In the genomic region with DNA sequence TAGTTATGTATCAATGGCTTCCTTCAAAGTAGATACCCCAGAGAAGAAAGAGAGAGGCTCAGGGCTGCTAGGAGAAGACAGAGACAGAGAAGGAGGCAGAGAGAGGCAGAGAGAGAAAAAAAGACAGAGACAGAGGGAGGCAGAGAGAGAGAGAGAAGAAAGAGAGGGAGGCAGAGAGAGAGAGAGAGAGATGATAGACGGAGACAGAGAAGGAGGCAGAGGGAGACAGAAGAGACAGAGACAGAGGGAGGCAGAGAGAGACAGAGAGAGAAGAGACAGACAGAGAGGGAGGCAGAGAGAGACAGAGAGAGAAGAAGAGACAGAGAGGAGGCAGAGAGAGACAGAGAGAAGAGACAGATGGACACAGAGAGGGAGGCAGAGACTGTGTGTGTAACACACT, we compare ENCODE assay signal across 2 cellular contexts.
A peak's percentile ranks its signal among the peaks of the same experiment; 100 is the strongest.
TF ChIP-seq lines count a peak whose summit lies in the region.

No MANE protein-coding gene starts in this region.

TF ChIP-seq in HCT116, 20 proteins besides CTCF, POLR2A, EP300 and RAD21 (continued from another document):
- TF ChIP-seq EGR1 (IDR thresholded peaks at IDR 0.05; ENCODE audit: low read depth) (no peak), EZH2phosphoT487 (IDR thresholded peaks at IDR 0.05; ENCODE audit: borderline replicate concordance) (no peak)

TF ChIP-seq in K562, 482 proteins besides CTCF, POLR2A, EP300 and RAD21 (continued from another document and continues in another):
- TF ChIP-seq THRB (CRISPR knock-in tag; conservative IDR thresholded peaks at IDR 0.05) (peak; percentile 90), TRIM28 (IDR thresholded peaks at IDR 0.05) (no peak), TOE1 (IDR thresholded peaks at IDR 0.05; ENCODE audit: borderline replicate concordance) (no peak), TOE1 (CRISPR knock-in tag; IDR thresholded peaks at IDR 0.05; ENCODE audit: borderline replicate concordance, low read depth) (no peak), SIN3B (IDR thresholded peaks at IDR 0.05; ENCODE audit: low read depth) (no peak), SIX5 (IDR thresholded peaks at IDR 0.05; ENCODE audit: borderline replicate concordance in 1 of 2, insufficient read depth in 1 of 2, low read depth in 1 of 2, low read length in 2 of 2) (no peak), OTX1 (CRISPR knock-in tag; IDR thresholded peaks at IDR 0.05) (peak; percentile 82; the same call in 1 of the 2 replicates), EHMT2 (IDR thresholded peaks at IDR 0.05) (peak; percentile 66; the same call in 1 of the 2 replicates), MCM3 (IDR thresholded peaks at IDR 0.05) (no peak), RCOR1 (IDR thresholded peaks at IDR 0.05; ENCODE audit: borderline replicate concordance in 1 of 2, low read depth in 2 of 2, low read length in 2 of 2) (no peak), MCM2 (IDR thresholded peaks at IDR 0.05; ENCODE audit: low read depth) (no peak), BDP1 (IDR thresholded peaks at IDR 0.05; ENCODE audit: insufficient read depth, insufficient read length) (no peak), E2F3 (CRISPR knock-in tag; IDR thresholded peaks at IDR 0.05) (no peak), ZNF232 (CRISPR knock-in tag; IDR thresholded peaks at IDR 0.05) (no peak), ZNF512 (tag; IDR thresholded peaks at IDR 0.05) (peak; percentile 94), NRF1 (conservative IDR thresholded peaks at IDR 0.05 in 1 of 2, IDR thresholded peaks at IDR 0.05 in 1 of 2) (no peak), NKRF (IDR thresholded peaks at IDR 0.05; ENCODE audit: borderline replicate concordance) (no peak), RBM17 (IDR thresholded peaks at IDR 0.05; ENCODE audit: borderline replicate concordance, low read depth, low read length) (no peak), PRMT5 (CRISPR knock-in tag; IDR thresholded peaks at IDR 0.05) (no peak), ZBTB7A (IDR thresholded peaks at IDR 0.05; ENCODE audit: borderline replicate concordance, control insufficient read depth, low read depth, low read length) (no peak), HIVEP1 (CRISPR knock-in tag; IDR thresholded peaks at IDR 0.05) (no peak), KLF10 (CRISPR knock-in tag; IDR thresholded peaks at IDR 0.05) (no peak), DNMT1 (IDR thresholded peaks at IDR 0.05) (no peak), ELF4 (CRISPR knock-in tag; IDR thresholded peaks at IDR 0.05) (peak; percentile 35; the same call in 1 of the 2 replicates), HDAC3 (IDR thresholded peaks at IDR 0.05; ENCODE audit: borderline replicate concordance, partially characterized antibody) (no peak), ZBTB9 (CRISPR knock-in tag; IDR thresholded peaks at IDR 0.05) (no peak), ESRRB (CRISPR knock-in tag; IDR thresholded peaks at IDR 0.05; ENCODE audit: borderline replicate concordance) (no peak)
- TF ChIP-seq, protein P1, sequence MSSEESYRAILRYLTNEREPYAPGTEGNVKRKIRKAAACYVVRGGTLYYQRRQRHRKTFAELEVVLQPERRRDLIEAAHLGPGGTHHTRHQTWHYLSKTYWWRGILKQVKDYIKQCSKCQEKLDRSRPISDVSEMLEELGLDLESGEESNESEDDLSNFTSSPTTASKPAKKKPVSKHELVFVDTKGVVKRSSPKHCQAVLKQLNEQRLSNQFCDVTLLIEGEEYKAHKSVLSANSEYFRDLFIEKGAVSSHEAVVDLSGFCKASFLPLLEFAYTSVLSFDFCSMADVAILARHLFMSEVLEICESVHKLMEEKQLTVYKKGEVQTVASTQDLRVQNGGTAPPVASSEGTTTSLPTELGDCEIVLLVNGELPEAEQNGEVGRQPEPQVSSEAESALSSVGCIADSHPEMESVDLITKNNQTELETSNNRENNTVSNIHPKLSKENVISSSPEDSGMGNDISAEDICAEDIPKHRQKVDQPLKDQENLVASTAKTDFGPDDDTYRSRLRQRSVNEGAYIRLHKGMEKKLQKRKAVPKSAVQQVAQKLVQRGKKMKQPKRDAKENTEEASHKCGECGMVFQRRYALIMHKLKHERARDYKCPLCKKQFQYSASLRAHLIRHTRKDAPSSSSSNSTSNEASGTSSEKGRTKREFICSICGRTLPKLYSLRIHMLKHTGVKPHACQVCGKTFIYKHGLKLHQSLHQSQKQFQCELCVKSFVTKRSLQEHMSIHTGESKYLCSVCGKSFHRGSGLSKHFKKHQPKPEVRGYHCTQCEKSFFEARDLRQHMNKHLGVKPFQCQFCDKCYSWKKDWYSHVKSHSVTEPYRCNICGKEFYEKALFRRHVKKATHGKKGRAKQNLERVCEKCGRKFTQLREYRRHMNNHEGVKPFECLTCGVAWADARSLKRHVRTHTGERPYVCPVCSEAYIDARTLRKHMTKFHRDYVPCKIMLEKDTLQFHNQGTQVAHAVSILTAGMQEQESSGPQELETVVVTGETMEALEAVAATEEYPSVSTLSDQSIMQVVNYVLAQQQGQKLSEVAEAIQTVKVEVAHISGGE (CRISPR knock-in tag; IDR thresholded peaks at IDR 0.05): no peak
- TF ChIP-seq, protein P2, sequence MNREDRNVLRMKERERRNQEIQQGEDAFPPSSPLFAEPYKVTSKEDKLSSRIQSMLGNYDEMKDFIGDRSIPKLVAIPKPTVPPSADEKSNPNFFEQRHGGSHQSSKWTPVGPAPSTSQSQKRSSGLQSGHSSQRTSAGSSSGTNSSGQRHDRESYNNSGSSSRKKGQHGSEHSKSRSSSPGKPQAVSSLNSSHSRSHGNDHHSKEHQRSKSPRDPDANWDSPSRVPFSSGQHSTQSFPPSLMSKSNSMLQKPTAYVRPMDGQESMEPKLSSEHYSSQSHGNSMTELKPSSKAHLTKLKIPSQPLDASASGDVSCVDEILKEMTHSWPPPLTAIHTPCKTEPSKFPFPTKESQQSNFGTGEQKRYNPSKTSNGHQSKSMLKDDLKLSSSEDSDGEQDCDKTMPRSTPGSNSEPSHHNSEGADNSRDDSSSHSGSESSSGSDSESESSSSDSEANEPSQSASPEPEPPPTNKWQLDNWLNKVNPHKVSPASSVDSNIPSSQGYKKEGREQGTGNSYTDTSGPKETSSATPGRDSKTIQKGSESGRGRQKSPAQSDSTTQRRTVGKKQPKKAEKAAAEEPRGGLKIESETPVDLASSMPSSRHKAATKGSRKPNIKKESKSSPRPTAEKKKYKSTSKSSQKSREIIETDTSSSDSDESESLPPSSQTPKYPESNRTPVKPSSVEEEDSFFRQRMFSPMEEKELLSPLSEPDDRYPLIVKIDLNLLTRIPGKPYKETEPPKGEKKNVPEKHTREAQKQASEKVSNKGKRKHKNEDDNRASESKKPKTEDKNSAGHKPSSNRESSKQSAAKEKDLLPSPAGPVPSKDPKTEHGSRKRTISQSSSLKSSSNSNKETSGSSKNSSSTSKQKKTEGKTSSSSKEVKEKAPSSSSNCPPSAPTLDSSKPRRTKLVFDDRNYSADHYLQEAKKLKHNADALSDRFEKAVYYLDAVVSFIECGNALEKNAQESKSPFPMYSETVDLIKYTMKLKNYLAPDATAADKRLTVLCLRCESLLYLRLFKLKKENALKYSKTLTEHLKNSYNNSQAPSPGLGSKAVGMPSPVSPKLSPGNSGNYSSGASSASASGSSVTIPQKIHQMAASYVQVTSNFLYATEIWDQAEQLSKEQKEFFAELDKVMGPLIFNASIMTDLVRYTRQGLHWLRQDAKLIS (CRISPR knock-in tag; IDR thresholded peaks at IDR 0.05): no peak
- TF ChIP-seq, protein P3, sequence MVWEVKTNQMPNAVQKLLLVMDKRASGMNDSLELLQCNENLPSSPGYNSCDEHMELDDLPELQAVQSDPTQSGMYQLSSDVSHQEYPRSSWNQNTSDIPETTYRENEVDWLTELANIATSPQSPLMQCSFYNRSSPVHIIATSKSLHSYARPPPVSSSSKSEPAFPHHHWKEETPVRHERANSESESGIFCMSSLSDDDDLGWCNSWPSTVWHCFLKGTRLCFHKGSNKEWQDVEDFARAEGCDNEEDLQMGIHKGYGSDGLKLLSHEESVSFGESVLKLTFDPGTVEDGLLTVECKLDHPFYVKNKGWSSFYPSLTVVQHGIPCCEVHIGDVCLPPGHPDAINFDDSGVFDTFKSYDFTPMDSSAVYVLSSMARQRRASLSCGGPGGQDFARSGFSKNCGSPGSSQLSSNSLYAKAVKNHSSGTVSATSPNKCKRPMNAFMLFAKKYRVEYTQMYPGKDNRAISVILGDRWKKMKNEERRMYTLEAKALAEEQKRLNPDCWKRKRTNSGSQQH (CRISPR knock-in tag; IDR thresholded peaks at IDR 0.05): peak; percentile 83; the same call in 1 of the 2 replicates
